ENCODE assay signal across 9 cellular contexts in the genomic region with DNA sequence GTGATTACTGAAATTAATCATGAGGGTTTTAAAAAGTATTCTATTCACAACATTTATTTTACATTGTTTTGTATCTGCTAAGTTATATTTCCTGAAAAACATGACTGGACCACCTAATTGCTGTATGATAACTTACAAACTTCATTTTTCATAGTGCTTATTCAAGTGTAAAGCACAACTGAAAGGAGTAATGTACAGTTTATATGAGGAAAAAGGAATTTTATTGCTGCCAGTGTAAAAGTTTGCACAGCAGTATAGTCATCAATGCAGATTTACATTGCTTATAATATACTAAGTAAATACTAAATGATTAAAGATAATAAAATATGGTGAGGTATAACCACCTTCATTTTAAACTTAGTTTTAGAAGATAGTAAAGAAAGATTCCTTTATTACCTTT. TPM values are rescaled to one million over a fixed set of nuclear protein-coding genes. Genes with fewer than 3 reads are reported as not detected.
DNase-seq lines count a peak whose midpoint lies in the region; ATAC-seq and TF ChIP-seq lines count a peak whose summit lies in the region.
"Had no signal": no experiment of that assay in that cellular context is flagged by ENCODE, and none has a peak within 500 bp of the region (broad histone marks: within the 10 kb centered on the region; RNA-seq: fewer than 3 reads in every experiment).

No MANE protein-coding gene starts in this region.

- H3K27me3 ChIP-seq in right cardiac atrium (ENCODE audit: control insufficient read depth, insufficient read depth) (no peaks in the 10 kb centered on the region), SJCRH30 (no peaks in the 10 kb centered on the region)

- H3K4me1 ChIP-seq in right cardiac atrium (ENCODE audit: control insufficient read depth, insufficient read depth, low read length) (peaks cover 3% of the 10 kb centered on the region), SJCRH30 (no peaks in the 10 kb centered on the region)

- H3K36me3 ChIP-seq in SJCRH30, result no peaks in the 10 kb centered on the region

- peak overlapping the region; percentile 83 for H3K27ac Mint-ChIP-seq in HFFc6
- H3K27ac Mint-ChIP-seq in activated CD4-positive, alpha-beta memory T cell treated with anti-CD3 and anti-CD28 coated beads, Interleukin-2, amount 10 ng/mL, durations not matched to agents 7 days and 5 days, result no peak overlapping the region
- no peak overlapping the region for H3K27ac Mint-ChIP-seq in stimulated activated effector memory CD8-positive, alpha-beta T cell treated with anti-CD3 and anti-CD28 coated beads, Interleukin-12 subunit alpha, Interleukin-12 subunit beta, amount 100 ng/mL, for 72 hours

- H3K36me3 Mint-ChIP-seq in HFFc6 (ENCODE audit: low read depth), result peaks cover 47% of the 10 kb centered on the region
- H3K36me3 Mint-ChIP-seq in activated CD4-positive, alpha-beta memory T cell treated with anti-CD3 and anti-CD28 coated beads, Interleukin-2, amount 10 ng/mL, durations not matched to agents 7 days and 5 days (ENCODE audit: low read depth), result peaks cover 49% of the 10 kb centered on the region
- H3K36me3 Mint-ChIP-seq in stimulated activated effector memory CD8-positive, alpha-beta T cell treated with anti-CD3 and anti-CD28 coated beads, Interleukin-12 subunit alpha, Interleukin-12 subunit beta, amount 100 ng/mL, for 72 hours, result peaks cover 57% of the 10 kb centered on the region

- H3K27ac ChIP-seq in right cardiac atrium (ENCODE audit: low read length), result no peak overlapping the region
- H3K27ac ChIP-seq in SJCRH30, result no peak overlapping the region

- no peaks in the 10 kb centered on the region; the same call in 1 of the 2 replicates for H3K27me3 Mint-ChIP-seq in HFFc6 (ENCODE audit: insufficient read depth)
- no peaks in the 10 kb centered on the region for H3K27me3 Mint-ChIP-seq in activated CD4-positive, alpha-beta memory T cell treated with anti-CD3 and anti-CD28 coated beads, Interleukin-2, amount 10 ng/mL, durations not matched to agents 7 days and 5 days

- H3K9me3 ChIP-seq in right cardiac atrium (ENCODE audit: control insufficient read depth, low read length), result no peaks in the 10 kb centered on the region
- no peaks in the 10 kb centered on the region for H3K9me3 ChIP-seq in SJCRH30 (replicated peaks)

- POLR2A ChIA-PET in activated CD4-positive, alpha-beta memory T cell treated with anti-CD3 and anti-CD28 coated beads, Interleukin-2, amount 10 ng/mL, durations not matched to agents 7 days and 5 days (lab: Charles Lee), result no interaction called here

- DNase-seq in HFFc6 (no peak), right cardiac atrium (no peak), SJCRH30 (no peak)
- DNase-seq in activated CD4-positive, alpha-beta memory T cell treated with anti-CD3 and anti-CD28 coated beads, Interleukin-2, amount 10 ng/mL, durations not matched to agents 7 days and 5 days, result no peak
- DNase-seq in stimulated activated effector memory CD8-positive, alpha-beta T cell treated with anti-CD3 and anti-CD28 coated beads, Interleukin-12 subunit alpha, Interleukin-12 subunit beta, amount 100 ng/mL, for 72 hours (ENCODE audit: low spot score in 2 of 2), result no peak
- no peak for DNase-seq in activated CD4-positive, alpha-beta T cell treated with anti-CD3 and anti-CD28 coated beads for 48 hours
- DNase-seq: SHP77 treated with DMSO at 0.1 percent for 48 hours had no signal

- peaks cover 43% of the 10 kb centered on the region for H3K4me1 Mint-ChIP-seq in HFFc6 (ENCODE audit: low read depth)
- H3K4me1 Mint-ChIP-seq in activated CD4-positive, alpha-beta memory T cell treated with anti-CD3 and anti-CD28 coated beads, Interleukin-2, amount 10 ng/mL, durations not matched to agents 7 days and 5 days, result peaks cover 45% of the 10 kb centered on the region
- peaks cover 32% of the 10 kb centered on the region for H3K4me1 Mint-ChIP-seq in stimulated activated effector memory CD8-positive, alpha-beta T cell treated with anti-CD3 and anti-CD28 coated beads, Interleukin-12 subunit alpha, Interleukin-12 subunit beta, amount 100 ng/mL, for 72 hours

- no peak for TF ChIP-seq CTCF in HFFc6 (IDR thresholded peaks at IDR 0.05)

- intact Hi-C loops in right cardiac atrium (cut with DNase I), result loop anchor here in 2 of 4 donors (5.0 to 10.0 kb wide), 3 partner anchors 247 to 520 kb away; no protein-coding TSS in a partner anchor

- peak overlapping the region; percentile 77 for H3K4me3 ChIP-seq in right cardiac atrium (ENCODE audit: low read length)
- H3K4me3 ChIP-seq in SJCRH30, result no peak overlapping the region

- no peaks in the 10 kb centered on the region for H3K9me3 Mint-ChIP-seq in HFFc6
- H3K9me3 Mint-ChIP-seq in activated CD4-positive, alpha-beta memory T cell treated with anti-CD3 and anti-CD28 coated beads, Interleukin-2, amount 10 ng/mL, durations not matched to agents 7 days and 5 days, result no peaks in the 10 kb centered on the region
- H3K9me3 Mint-ChIP-seq in stimulated activated effector memory CD8-positive, alpha-beta T cell treated with anti-CD3 and anti-CD28 coated beads, Interleukin-12 subunit alpha, Interleukin-12 subunit beta, amount 100 ng/mL, for 72 hours, result no peaks in the 10 kb centered on the region

- CTCF ChIA-PET in activated CD4-positive, alpha-beta memory T cell treated with anti-CD3 and anti-CD28 coated beads, Interleukin-2, amount 10 ng/mL, durations not matched to agents 7 days and 5 days (lab: Charles Lee), result no interaction called here

- peak overlapping the region; percentile 96 for H3K4me3 Mint-ChIP-seq in HFFc6
- H3K4me3 Mint-ChIP-seq in activated CD4-positive, alpha-beta memory T cell treated with anti-CD3 and anti-CD28 coated beads, Interleukin-2, amount 10 ng/mL, durations not matched to agents 7 days and 5 days, result peak overlapping the region; percentile 92
- peak overlapping the region; percentile 97 for H3K4me3 Mint-ChIP-seq in stimulated activated effector memory CD8-positive, alpha-beta T cell treated with anti-CD3 and anti-CD28 coated beads, Interleukin-12 subunit alpha, Interleukin-12 subunit beta, amount 100 ng/mL, for 72 hours

- ATAC-seq in right cardiac atrium (no peak), HG02870 (IDR thresholded peaks at IDR 0.05; ENCODE audit: unreplicated experiment) (no peak), HG03565 (IDR thresholded peaks at IDR 0.05; ENCODE audit: unreplicated experiment) (no peak)
- no peak for ATAC-seq in stimulated activated effector memory CD8-positive, alpha-beta T cell treated with anti-CD3 and anti-CD28 coated beads, Interleukin-12 subunit alpha, Interleukin-12 subunit beta, amount 100 ng/mL, for 72 hours

RNA-seq across cellular contexts. Expression of a gene that starts 4.0 kb away (rescaled TPM):
- total RNA-seq in HFFc6 (2021; fragmentation: NEBNext Ultra II Directional; extraction: Animal tissue kit (Norgen Biotek cat#: 25700)), result 10 to 100 TPM; 49.3 to 72.7 (median 63.5) TPM
- 10 to 100 TPM; 88.5 to 89.2 TPM for total RNA-seq in activated CD4-positive, alpha-beta memory T cell treated with anti-CD3 and anti-CD28 coated beads, Interleukin-2, amount 10 ng/mL, durations not matched to agents 7 days and 5 days
- 10 to 100 TPM; 72.5 to 80.2 (median 75.5) TPM for total RNA-seq in right cardiac atrium
- 28.2 TPM for polyA plus RNA-seq in right cardiac atrium
- 20.5 and 21.2 TPM in 2 replicates for total RNA-seq in SJCRH30 (2014; rRNA removed; shearing (Covaris generic))

RNA-seq across cellular contexts. Expression of a gene that starts 4.1 kb away (rescaled TPM):
- total RNA-seq in HFFc6 (2021; fragmentation: NEBNext Ultra II Directional; extraction: Animal tissue kit (Norgen Biotek cat#: 25700)), result under 1 TPM; 0.65 to 0.77 (median 0.73) TPM
- total RNA-seq in activated CD4-positive, alpha-beta memory T cell treated with anti-CD3 and anti-CD28 coated beads, Interleukin-2, amount 10 ng/mL, durations not matched to agents 7 days and 5 days, result under 1 TPM; 0.81 to 0.95 TPM
- under 1 TPM; 0.42 to 0.93 (median 0.49) TPM for total RNA-seq in right cardiac atrium
- 0.29 TPM for polyA plus RNA-seq in right cardiac atrium
- 0.02 and 0.18 TPM in 2 replicates for total RNA-seq in SJCRH30 (2014; rRNA removed; shearing (Covaris generic))

RNA-seq across cellular contexts. Expression of a gene that starts 49.4 kb away (rescaled TPM):
- 10 to 100 TPM; 33.4 to 44.4 (median 35.8) TPM for total RNA-seq in HFFc6 (2021; fragmentation: NEBNext Ultra II Directional; extraction: Animal tissue kit (Norgen Biotek cat#: 25700))
- 10 to 100 TPM; 38.5 to 42.2 TPM for total RNA-seq in activated CD4-positive, alpha-beta memory T cell treated with anti-CD3 and anti-CD28 coated beads, Interleukin-2, amount 10 ng/mL, durations not matched to agents 7 days and 5 days
- total RNA-seq in right cardiac atrium, result 100 to 1,000 TPM in 3 of 4 donors, 10 to 100 TPM in 1; 96.8 to 163 (median 111) TPM
- 46.3 TPM for polyA plus RNA-seq in right cardiac atrium
- total RNA-seq in SJCRH30 (2014; rRNA removed; shearing (Covaris generic)), result 26.3 and 28.2 TPM in 2 replicates
